ENCODE assay signal across 26 cellular contexts in genomic region chr3:157251685-157252084, GRCh38.
"Had no signal": no experiment of that assay in that cellular context is flagged by ENCODE, and none has a peak within 500 bp of the region (broad histone marks: within the 10 kb centered on the region; RNA-seq: fewer than 3 reads in every experiment).

No MANE protein-coding gene starts in this region.

- H3K9me3 ChIP-seq: colonic mucosa had no signal

- H3K4me3 ChIP-seq: colonic mucosa had no signal

- H3K27me3 ChIP-seq: brain microvascular endothelial cell, colonic mucosa had no signal

- H3K4me1 ChIP-seq: colonic mucosa had no signal

- H3K36me3 ChIP-seq: brain microvascular endothelial cell, colonic mucosa had no signal

- DNase-seq: activated CD4-positive, alpha-beta memory T cell treated with anti-CD3 and anti-CD28 coated beads for 36 hours; activated CD4-positive, alpha-beta T cell treated with anti-CD3 and anti-CD28 coated beads for 36 hours; activated CD4-positive, alpha-beta T cell treated with anti-CD3 and anti-CD28 coated beads, Interleukin-2, amount 10 ng/mL, durations not matched to agents 24 days and 14 days; activated CD4-positive, CD25-positive, alpha-beta regulatory T cell; activated CD4-positive, CD25-positive, alpha-beta regulatory T cell treated with anti-CD3 and anti-CD28 coated beads, Interleukin-2, amount 50 U/mL, for 72 hours; activated CD8-positive, alpha-beta memory T cell treated with anti-CD3 and anti-CD28 coated beads, Interleukin-2, amount 10 ng/mL, durations not matched to agents 7 days and 5 days; activated CD8-positive, alpha-beta memory T cell treated with anti-CD3 and anti-CD28 coated beads, Interleukin-2, amount 50 U/mL, for 4 hours; activated CD8-positive, alpha-beta T cell treated with anti-CD3 and anti-CD28 coated beads, Interleukin-2, amount 10 ng/mL, durations not matched to agents 7 days and 5 days; activated effector memory CD4-positive, alpha-beta T cell treated with anti-CD3 and anti-CD28 coated beads, Interleukin-2, amount 50 U/mL, for 16 hours; activated naive CD4-positive, alpha-beta T cell; activated naive CD4-positive, alpha-beta T cell treated with anti-CD3 and anti-CD28 coated beads, Interleukin-2, amount 10 ng/mL, durations not matched to agents 7 days and 5 days; activated naive CD8-positive, alpha-beta T cell treated with anti-CD3 and anti-CD28 coated beads, Interleukin-2, amount 10 ng/mL, durations not matched to agents 7 days and 5 days; activated T-cell treated with anti-CD3 and anti-CD28 coated beads, Interleukin-2, amount 50 U/mL, for 1 hour; activated T-cell treated with anti-CD3 and anti-CD28 coated beads, Interleukin-2, amount 50 U/mL, for 48 hours; amniotic stem cell; anterior cingulate cortex; brain microvascular endothelial cell; caudate nucleus; cerebellar nuclear complex; colonic mucosa; effector CD8-positive, alpha-beta T cell; foreskin fibroblast; head of caudate nucleus; T-helper 2 cell had no signal

- H3K27ac ChIP-seq: brain microvascular endothelial cell, colonic mucosa, epithelial cell of prostate had no signal

- ATAC-seq: activated CD4-positive, alpha-beta T cell treated with anti-CD3 and anti-CD28 coated beads for 36 hours; activated CD8-positive, alpha-beta memory T cell treated with anti-CD3 and anti-CD28 coated beads, Interleukin-2, amount 10 ng/mL, durations not matched to agents 7 days and 5 days; activated CD8-positive, alpha-beta T cell treated with anti-CD3 and anti-CD28 coated beads, Interleukin-2, amount 10 ng/mL, durations not matched to agents 7 days and 5 days; activated naive CD4-positive, alpha-beta T cell treated with anti-CD3 and anti-CD28 coated beads, Interleukin-2, amount 50 U/mL, for 72 hours had no signal
